ENCODE assay signal across 1 cellular context in genomic region chr10:97762816-97763215, GRCh38.
TF ChIP-seq lines count a peak whose summit lies in the region.

No MANE protein-coding gene starts in this region.

TF ChIP-seq in GM23338, 12 proteins besides CTCF, POLR2A, EP300 and RAD21:
- TF ChIP-seq ZNF462 (CRISPR knock-in tag; IDR thresholded peaks at IDR 0.05): no peak
- no peak for TF ChIP-seq STAT1 (IDR thresholded peaks at IDR 0.05; ENCODE audit: unreplicated experiment)
- no peak for TF ChIP-seq ETS1 (IDR thresholded peaks at IDR 0.05)
- TF ChIP-seq ZNF331 (CRISPR knock-in tag; IDR thresholded peaks at IDR 0.05; ENCODE audit: low read depth): no peak
- no peak for TF ChIP-seq EZH2phosphoT487 (IDR thresholded peaks at IDR 0.05; ENCODE audit: unreplicated experiment)
- TF ChIP-seq ZNF114 (CRISPR knock-in tag; IDR thresholded peaks at IDR 0.05): no peak
- no peak for TF ChIP-seq CREB1 (CRISPR knock-in tag; IDR thresholded peaks at IDR 0.05; ENCODE audit: low read depth)
- no peak for TF ChIP-seq NANOG (IDR thresholded peaks at IDR 0.05; ENCODE audit: borderline replicate concordance)
- no peak for TF ChIP-seq REST (IDR thresholded peaks at IDR 0.05; ENCODE audit: unreplicated experiment)
- no peak for TF ChIP-seq EZH2 (IDR thresholded peaks at IDR 0.05; ENCODE audit: low read depth, unreplicated experiment)
- no peak for TF ChIP-seq POLR2AphosphoS5 (IDR thresholded peaks at IDR 0.05; ENCODE audit: low read depth)
- no peak for TF ChIP-seq JUNB (IDR thresholded peaks at IDR 0.05; ENCODE audit: unreplicated experiment)
